In the genomic region with DNA sequence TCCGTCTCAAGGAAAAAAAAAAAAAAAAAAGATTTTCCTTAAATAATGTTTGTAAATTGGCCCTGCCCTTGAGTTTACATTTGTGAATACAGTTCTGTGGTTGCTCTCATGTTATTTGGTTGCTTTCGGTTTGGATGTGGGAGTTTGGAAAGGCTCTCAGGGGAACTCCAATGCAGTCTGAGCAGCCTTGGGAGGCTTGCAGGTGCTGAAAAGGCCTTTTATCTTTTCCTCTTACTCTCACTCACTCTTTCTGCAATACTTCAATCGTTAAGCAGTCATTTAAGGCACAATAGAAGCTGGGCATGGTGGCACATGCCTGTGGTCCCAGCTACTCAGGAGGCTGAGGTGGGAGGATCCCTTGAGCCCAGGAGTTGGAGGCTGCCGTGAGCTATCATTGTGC, we compare ENCODE assay signal across 28 cellular contexts.
"Had no signal": no experiment of that assay in that cellular context is flagged by ENCODE, and none has a peak within 500 bp of the region (broad histone marks: within the 10 kb centered on the region; RNA-seq: fewer than 3 reads in every experiment).

No MANE protein-coding gene starts in this region.

- H3K27me3 Mint-ChIP-seq: activated naive CD4-positive, alpha-beta T cell treated with anti-CD3 and anti-CD28 coated beads, Interleukin-2, amount 10 ng/mL, durations not matched to agents 7 days and 5 days; activated naive CD8-positive, alpha-beta T cell treated with anti-CD3 and anti-CD28 coated beads, Interleukin-2, amount 10 ng/mL, durations not matched to agents 7 days and 5 days; activated T-cell treated with anti-CD3 and anti-CD28 coated beads, Interleukin-2, amount 50 U/mL, for 24 hours; brain; dendritic cell treated with granulocyte-macrophage colony-stimulating factor and Interleukin-4, amounts not matched to agents 40 ng/mL and 50 ng/mL, for 4 days had no signal

- H3K27ac Mint-ChIP-seq: activated CD4-positive, alpha-beta memory T cell treated with anti-CD3 and anti-CD28 coated beads for 36 hours; activated CD8-positive, alpha-beta T cell treated with anti-CD3 and anti-CD28 coated beads, Interleukin-2, amount 10 ng/mL, durations not matched to agents 7 days and 5 days; activated naive CD4-positive, alpha-beta T cell treated with anti-CD3 and anti-CD28 coated beads, Interleukin-2, amount 10 ng/mL, durations not matched to agents 7 days and 5 days; activated naive CD4-positive, alpha-beta T cell treated with anti-CD3 and anti-CD28 coated beads, Interleukin-2, amount 50 U/mL, for 72 hours; activated naive CD8-positive, alpha-beta T cell treated with anti-CD3 and anti-CD28 coated beads, Interleukin-2, amount 10 ng/mL, durations not matched to agents 7 days and 5 days; activated T-cell treated with anti-CD3 and anti-CD28 coated beads, Interleukin-2, amount 50 U/mL, for 24 hours; activated T-cell treated with anti-CD3 and anti-CD28 coated beads, Interleukin-2, amount 50 U/mL, for 72 hours; dendritic cell treated with granulocyte-macrophage colony-stimulating factor and Interleukin-4, amounts not matched to agents 40 ng/mL and 50 ng/mL, for 4 days; endodermal cell had no signal

- H3K36me3 ChIP-seq: ascending aorta, breast epithelium, cardiac muscle cell had no signal

- H3K9me3 Mint-ChIP-seq: activated CD4-positive, alpha-beta memory T cell treated with anti-CD3 and anti-CD28 coated beads for 36 hours; activated naive CD4-positive, alpha-beta T cell treated with anti-CD3 and anti-CD28 coated beads, Interleukin-2, amount 10 ng/mL, durations not matched to agents 7 days and 5 days; activated naive CD4-positive, alpha-beta T cell treated with anti-CD3 and anti-CD28 coated beads, Interleukin-2, amount 50 U/mL, for 72 hours; activated T-cell treated with anti-CD3 and anti-CD28 coated beads, Interleukin-2, amount 50 U/mL, for 24 hours; activated T-cell treated with anti-CD3 and anti-CD28 coated beads, Interleukin-2, amount 50 U/mL, for 72 hours; dendritic cell treated with granulocyte-macrophage colony-stimulating factor and Interleukin-4, amounts not matched to agents 40 ng/mL and 50 ng/mL, for 4 days; endodermal cell had no signal

- H3K4me3 Mint-ChIP-seq: activated CD4-positive, alpha-beta memory T cell treated with anti-CD3 and anti-CD28 coated beads for 36 hours; activated CD8-positive, alpha-beta T cell treated with anti-CD3 and anti-CD28 coated beads, Interleukin-2, amount 10 ng/mL, durations not matched to agents 7 days and 5 days; activated naive CD4-positive, alpha-beta T cell treated with anti-CD3 and anti-CD28 coated beads, Interleukin-2, amount 10 ng/mL, durations not matched to agents 7 days and 5 days; activated naive CD8-positive, alpha-beta T cell treated with anti-CD3 and anti-CD28 coated beads, Interleukin-2, amount 10 ng/mL, durations not matched to agents 7 days and 5 days; activated T-cell treated with anti-CD3 and anti-CD28 coated beads, Interleukin-2, amount 50 U/mL, for 24 hours; activated T-cell treated with anti-CD3 and anti-CD28 coated beads, Interleukin-2, amount 50 U/mL, for 72 hours; brain; dendritic cell treated with granulocyte-macrophage colony-stimulating factor and Interleukin-4, amounts not matched to agents 40 ng/mL and 50 ng/mL, for 4 days; endodermal cell had no signal

- H3K9me3 ChIP-seq: ascending aorta, breast epithelium had no signal

- DNase-seq: activated CD4-positive, alpha-beta memory T cell treated with anti-CD3 and anti-CD28 coated beads for 36 hours; activated CD4-positive, alpha-beta T cell treated with anti-CD3 and anti-CD28 coated beads for 1 hour; activated CD4-positive, alpha-beta T cell treated with anti-CD3 and anti-CD28 coated beads for 4 hours; activated CD8-positive, alpha-beta memory T cell treated with anti-CD3 and anti-CD28 coated beads, Interleukin-2, amount 50 U/mL, for 48 hours; activated CD8-positive, alpha-beta T cell treated with anti-CD3 and anti-CD28 coated beads, Interleukin-2, amount 10 ng/mL, durations not matched to agents 7 days and 5 days; activated gamma-delta T cell; activated naive CD4-positive, alpha-beta T cell; activated naive CD4-positive, alpha-beta T cell treated with anti-CD3 and anti-CD28 coated beads, Interleukin-2, amount 10 ng/mL, durations not matched to agents 7 days and 5 days; activated naive CD8-positive, alpha-beta T cell treated with anti-CD3 and anti-CD28 coated beads, Interleukin-2, amount 10 ng/mL, durations not matched to agents 7 days and 5 days; activated T-cell treated with anti-CD3 and anti-CD28 coated beads for 4 hours; activated T-cell treated with anti-CD3 and anti-CD28 coated beads, Interleukin-2, amount 50 U/mL, for 24 hours; activated T-cell treated with anti-CD3 and anti-CD28 coated beads, Interleukin-2, amount 50 U/mL, for 72 hours; central memory CD4-positive, alpha-beta T cell; cerebellar nuclear complex; dorsolateral prefrontal cortex; effector memory CD4-positive, alpha-beta T cell; endodermal cell; foreskin fibroblast; head of caudate nucleus had no signal

- ATAC-seq: activated CD8-positive, alpha-beta T cell treated with anti-CD3 and anti-CD28 coated beads, Interleukin-2, amount 10 ng/mL, durations not matched to agents 7 days and 5 days; activated T-cell treated with anti-CD3 and anti-CD28 coated beads, Interleukin-2, amount 50 U/mL, for 72 hours; esophagus mucosa had no signal

- H3K4me1 ChIP-seq: ascending aorta, breast epithelium had no signal

- H3K4me1 Mint-ChIP-seq: activated naive CD4-positive, alpha-beta T cell treated with anti-CD3 and anti-CD28 coated beads, Interleukin-2, amount 10 ng/mL, durations not matched to agents 7 days and 5 days; activated naive CD8-positive, alpha-beta T cell treated with anti-CD3 and anti-CD28 coated beads, Interleukin-2, amount 10 ng/mL, durations not matched to agents 7 days and 5 days had no signal

- H3K36me3 Mint-ChIP-seq: activated CD4-positive, alpha-beta memory T cell treated with anti-CD3 and anti-CD28 coated beads for 36 hours; activated naive CD4-positive, alpha-beta T cell treated with anti-CD3 and anti-CD28 coated beads, Interleukin-2, amount 10 ng/mL, durations not matched to agents 7 days and 5 days; activated naive CD4-positive, alpha-beta T cell treated with anti-CD3 and anti-CD28 coated beads, Interleukin-2, amount 50 U/mL, for 72 hours; activated naive CD8-positive, alpha-beta T cell treated with anti-CD3 and anti-CD28 coated beads, Interleukin-2, amount 10 ng/mL, durations not matched to agents 7 days and 5 days; brain had no signal

- H3K27me3 ChIP-seq: ascending aorta, breast epithelium, cardiac muscle cell, dorsolateral prefrontal cortex had no signal

- H3K27ac ChIP-seq: ascending aorta, breast epithelium, cardiac muscle cell, coronary artery, dorsolateral prefrontal cortex had no signal

- H3K4me3 ChIP-seq: ascending aorta, breast epithelium, cardiac muscle cell, coronary artery, dorsolateral prefrontal cortex had no signal

- FAIRE-seq: frontal cortex had no signal
